In the genomic region with DNA sequence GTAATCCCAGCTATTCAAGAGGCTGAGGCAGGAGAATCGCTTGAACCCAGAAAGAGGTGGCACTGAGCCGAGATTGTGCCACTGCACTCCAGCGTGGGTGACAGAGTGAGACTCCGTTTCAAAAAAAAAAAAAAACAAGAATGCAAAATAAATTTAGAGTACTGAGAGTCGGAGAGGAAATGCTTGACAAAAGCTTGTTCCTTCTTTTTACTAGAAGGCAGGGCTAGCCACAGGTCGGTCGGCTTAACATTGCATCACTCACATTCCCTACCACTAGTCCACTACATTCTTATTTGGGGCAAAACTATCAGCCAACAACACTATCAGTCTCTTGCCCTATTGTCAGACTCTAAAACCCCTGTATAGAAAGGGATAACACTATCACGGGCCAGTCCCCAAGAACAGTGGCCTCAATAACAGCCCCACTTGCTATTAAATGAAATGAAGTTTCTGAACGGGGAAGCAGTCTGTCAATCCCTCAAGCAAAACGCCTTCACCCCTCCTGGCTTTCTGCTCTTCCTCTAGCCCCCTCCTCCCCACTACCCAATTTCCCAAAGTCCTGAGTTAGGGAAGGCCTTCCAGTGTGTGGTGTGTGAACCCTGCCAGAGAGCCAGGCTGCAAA, we compare ENCODE assay signal across 8 cellular contexts. TPM values are rescaled to one million over a fixed set of nuclear protein-coding genes. Genes with fewer than 3 reads are reported as not detected.
DNase-seq lines count a peak whose midpoint lies in the region; ATAC-seq and TF ChIP-seq lines count a peak whose summit lies in the region.

No MANE protein-coding gene starts in this region.

- no peaks in the 10 kb centered on the region for H3K27me3 ChIP-seq in OCI-LY3 (ENCODE audit: low read depth, low read length)

- peak overlapping the region; percentile 100 for H3K27ac Mint-ChIP-seq in dendritic cell treated with granulocyte-macrophage colony-stimulating factor and Interleukin-4, amounts not matched to agents 40 ng/mL and 50 ng/mL, for 4 days

- peaks cover 5% of the 10 kb centered on the region; the same call in 1 of the 2 replicates for H4K20me1 ChIP-seq in OCI-LY3 (ENCODE audit: insufficient read depth, low read length)

- TF ChIP-seq CTCF in GM12875 (IDR thresholded peaks at IDR 0.05; ENCODE audit: borderline replicate concordance, insufficient read depth, low read depth, low read length) (no peak), OCI-LY3 (IDR thresholded peaks at IDR 0.05; ENCODE audit: low read depth, low read length) (no peak), mucosa of descending colon (IDR thresholded peaks at IDR 0.05) (no peak)

- peak overlapping the region; percentile 99 for H3K4me3 Mint-ChIP-seq in dendritic cell treated with granulocyte-macrophage colony-stimulating factor and Interleukin-4, amounts not matched to agents 40 ng/mL and 50 ng/mL, for 4 days

- ATAC-seq in mucosa of descending colon: no peak
- ATAC-seq in HG03097 (IDR thresholded peaks at IDR 0.05; ENCODE audit: low FRiP score, unreplicated experiment): no peak
- no peak for ATAC-seq in GM21786 (IDR thresholded peaks at IDR 0.05; ENCODE audit: unreplicated experiment)

- H3K79me2 ChIP-seq in OCI-LY3 (ENCODE audit: low read length): peaks cover 37% of the 10 kb centered on the region

- intact Hi-C loops in dendritic cell treated with granulocyte-macrophage colony-stimulating factor and Interleukin-4, amounts not matched to agents 40 ng/mL and 50 ng/mL, for 4 days (cut with micrococcal nuclease): loop anchor here (1.0 to 5.0 kb wide), 2 partner anchors 27 to 37 kb away; a partner anchor contains a TSS
- intact Hi-C loops in mucosa of descending colon (cut with DNase I, micrococcal nuclease): no loop called here

- no peak overlapping the region for H2AFZ ChIP-seq in OCI-LY3 (ENCODE audit: low read depth, low read length)

- H3K4me3 ChIP-seq in GM12875 (ENCODE audit: low read depth, low read length) (peak overlapping the region; percentile 97), OCI-LY3 (ENCODE audit: low read length) (peak overlapping the region; percentile 89), mucosa of descending colon (peak overlapping the region; percentile 54)

- H3K36me3 ChIP-seq in OCI-LY3 (replicated peaks; ENCODE audit: low read depth, low read length) (peaks cover 7% of the 10 kb centered on the region), mucosa of descending colon (ENCODE audit: low read depth) (peaks cover 4% of the 10 kb centered on the region)

- peak overlapping the region; percentile 73 for H3K27ac ChIP-seq in OCI-LY3 (ENCODE audit: low read length)

- H3K4me2 ChIP-seq in OCI-LY3 (ENCODE audit: low read length): peak overlapping the region; percentile 91

- H3K36me3 Mint-ChIP-seq in dendritic cell treated with granulocyte-macrophage colony-stimulating factor and Interleukin-4, amounts not matched to agents 40 ng/mL and 50 ng/mL, for 4 days (ENCODE audit: low read depth): peaks cover 31% of the 10 kb centered on the region

- peaks cover 63% of the 10 kb centered on the region for H3K4me1 Mint-ChIP-seq in dendritic cell treated with granulocyte-macrophage colony-stimulating factor and Interleukin-4, amounts not matched to agents 40 ng/mL and 50 ng/mL, for 4 days (ENCODE audit: low read depth)

- H3K4me1 ChIP-seq in OCI-LY3 (ENCODE audit: low read length) (peaks cover 26% of the 10 kb centered on the region), mucosa of descending colon (ENCODE audit: low read depth) (peaks cover 27% of the 10 kb centered on the region)

- DNase-seq in mucosa of descending colon (no peak), NCI-H1092 (lab: John Stamatoyannopoulos, UW) (no peak), iPS-NIHi7 (ENCODE audit: extremely low spot score) (no peak)

- H3K27me3 Mint-ChIP-seq in dendritic cell treated with granulocyte-macrophage colony-stimulating factor and Interleukin-4, amounts not matched to agents 40 ng/mL and 50 ng/mL, for 4 days: no peaks in the 10 kb centered on the region

- no peaks in the 10 kb centered on the region for H3K9me3 Mint-ChIP-seq in dendritic cell treated with granulocyte-macrophage colony-stimulating factor and Interleukin-4, amounts not matched to agents 40 ng/mL and 50 ng/mL, for 4 days

- no peaks in the 10 kb centered on the region for H3K9me3 ChIP-seq in OCI-LY3 (ENCODE audit: insufficient read depth, low read length)
- no peaks in the 10 kb centered on the region for H3K9me3 ChIP-seq in mucosa of descending colon

- H3K9ac ChIP-seq in OCI-LY3 (ENCODE audit: low read length): peak overlapping the region; percentile 89

RNA-seq across cellular contexts. Expression of a gene that starts 1.0 kb away (rescaled TPM):
- total RNA-seq in mucosa of descending colon: 10 to 100 TPM; 30.4 to 51.5 (median 32.1) TPM

RNA-seq across cellular contexts. Expression of a gene that starts 3.4 kb away (rescaled TPM):
- 10 to 100 TPM; 22.2 to 37.3 (median 30.2) TPM for total RNA-seq in mucosa of descending colon

RNA-seq across cellular contexts. Expression of a gene that starts 9.1 kb away (rescaled TPM):
- total RNA-seq in mucosa of descending colon: 100 to 1,000 TPM in 2 of 3 donors, 10 to 100 TPM in 1; 88.4 to 298 (median 129) TPM

RNA-seq across cellular contexts. Expression of a gene that starts 31.4 kb away (rescaled TPM):
- total RNA-seq in mucosa of descending colon: 100 to 1,000 TPM in 2 of 3 donors, 10 to 100 TPM in 1; 91.7 to 163 (median 116) TPM

RNA-seq across cellular contexts. Expression of a gene that starts 37.5 kb away (rescaled TPM):
- total RNA-seq in mucosa of descending colon: 10 to 100 TPM; 35.6 to 53.8 (median 43.1) TPM
